In the genomic region with DNA sequence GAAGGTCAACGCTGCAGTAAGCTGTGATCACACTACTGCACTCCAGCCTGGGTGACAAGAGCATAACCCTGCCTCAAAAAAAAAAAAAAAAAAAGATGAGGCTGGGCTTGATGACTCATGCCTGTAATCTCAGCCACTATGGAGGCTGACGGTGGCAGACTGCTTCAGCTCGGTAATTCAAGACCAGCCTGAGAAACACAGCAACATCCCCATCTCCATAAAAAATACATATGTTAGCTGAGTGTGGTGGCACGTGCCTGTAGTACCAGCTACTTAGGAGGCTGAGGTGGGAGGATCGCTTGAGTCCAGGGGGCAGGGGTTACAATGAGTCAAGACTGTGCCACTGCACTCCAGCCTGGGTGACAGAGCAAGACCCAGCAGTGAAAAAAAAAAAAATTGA, we compare ENCODE assay signal across 8 cellular contexts. TPM values are rescaled to one million over a fixed set of nuclear protein-coding genes. Genes with fewer than 3 reads are reported as not detected.
DNase-seq lines count a peak whose midpoint lies in the region; ATAC-seq and TF ChIP-seq lines count a peak whose summit lies in the region.

No MANE protein-coding gene starts in this region.

- DNase-seq in A172 (ENCODE audit: low spot score) (peak; percentile 66), HEK293T (ENCODE audit: extremely low spot score) (no peak), fibroblast of the conjunctiva (ENCODE audit: low read depth) (peak; percentile 16), NAMALWA (ENCODE audit: low spot score) (no peak), SKM-1 treated with dmso at 0.1 percent for 144 hours (lab: John Stamatoyannopoulos, UW; ENCODE audit: unreplicated experiment) (no peak), midbrain (lab: John Stamatoyannopoulos, UW) (no peak)
- peak; percentile 21 for DNase-seq in activated CD8-positive, alpha-beta memory T cell treated with anti-CD3 and anti-CD28 coated beads, Interleukin-2, amount 50 U/mL, for 4 hours

- no peak for ATAC-seq in GM21447 (IDR thresholded peaks at IDR 0.05; ENCODE audit: unreplicated experiment)

- CTCF ChIA-PET in HEK293T (lab: Yijun Ruan, JAX), result interaction anchor here (0.6 to 1.0 kb wide), 2 partner anchors 10 to 675 kb away, joined by 4 to 5 read pairs; no protein-coding TSS in a partner anchor

- POLR2A ChIA-PET in HEK293T (lab: Yijun Ruan, JAX), result no interaction called here

TF ChIP-seq in HEK293T, 16 proteins besides CTCF, POLR2A, EP300 and RAD21:
- TF ChIP-seq SUZ12 (IDR thresholded peaks at IDR 0.05), result no peak
- TF ChIP-seq ELF4 (IDR thresholded peaks at IDR 0.05), result no peak
- TF ChIP-seq ZNF384 (IDR thresholded peaks at IDR 0.05), result peak; percentile 89
- no peak for TF ChIP-seq TARDBP (IDR thresholded peaks at IDR 0.05)

RNA-seq across cellular contexts. Expression of a gene that starts 50.4 kb away (rescaled TPM):
- total RNA-seq in A172 (2014; rRNA removed; shearing (Covaris generic)), result 19.4 and 20.7 TPM in 2 replicates

Comparison
In these comparisons a context has a peak if more than half of its experiments do, and no peak if none do; other contexts are left out.
1. DNase-seq: peak in A172 (single experiment), activated CD8-positive, alpha-beta memory T cell treated with anti-CD3 and anti-CD28 coated beads, Interleukin-2, amount 50 U/mL, for 4 hours (single experiment) and fibroblast of the conjunctiva (single experiment); none in HEK293T (single experiment), NAMALWA (single experiment), SKM-1 treated with dmso at 0.1 percent for 144 hours (single experiment) and midbrain (single experiment).